In the genomic region with DNA sequence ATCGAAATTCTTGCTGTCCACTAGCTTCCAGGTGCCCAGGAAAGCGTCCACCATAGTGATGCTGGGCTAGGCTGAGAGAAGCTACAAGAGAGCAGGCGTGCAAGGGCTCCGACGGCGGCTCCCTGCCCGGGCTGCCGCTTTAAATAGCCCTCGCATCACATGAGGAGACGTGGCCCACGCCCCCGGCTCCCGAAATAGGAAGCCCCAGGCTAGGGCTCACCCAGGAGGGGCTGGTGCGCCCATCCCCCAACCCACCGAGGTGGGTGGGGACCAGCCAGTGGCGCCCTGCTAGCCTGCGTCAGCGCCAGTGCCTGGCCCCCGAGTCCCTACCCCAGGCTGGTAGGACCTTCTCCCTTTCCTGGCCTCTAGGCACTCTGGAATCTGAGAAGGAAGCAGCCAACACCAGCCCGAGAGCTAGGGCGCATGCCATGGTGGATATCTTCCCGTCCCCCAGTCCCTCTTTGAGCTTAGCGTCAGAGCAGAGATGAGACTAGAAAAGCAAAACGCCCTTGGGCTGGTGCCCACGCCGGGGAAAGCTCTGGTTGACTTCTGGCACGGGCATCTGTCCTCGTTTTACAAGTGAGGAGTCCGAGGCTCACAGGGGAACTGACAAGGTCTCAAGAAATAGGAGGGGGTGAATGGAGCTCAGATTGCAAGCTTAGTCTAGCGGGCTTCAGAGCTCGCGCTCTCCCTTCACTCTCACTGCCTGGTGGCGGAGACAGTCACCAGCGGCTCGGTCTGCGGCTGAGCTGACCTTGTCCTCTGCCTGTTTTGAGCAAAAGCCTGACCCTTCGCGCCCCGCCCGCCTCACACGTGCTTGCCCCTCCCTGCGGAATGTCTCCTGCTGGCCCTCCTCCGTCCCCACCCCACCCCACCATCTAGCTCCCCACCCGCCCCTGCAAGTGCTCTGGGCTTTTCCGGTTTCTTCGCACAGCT, we compare ENCODE assay signal across 8 cellular contexts. TPM values are rescaled to one million over a fixed set of nuclear protein-coding genes. Genes with fewer than 3 reads are reported as not detected.
DNase-seq lines count a peak whose midpoint lies in the region; ATAC-seq and TF ChIP-seq lines count a peak whose summit lies in the region.

A gene (minus strand): TSS at position 116 of the 936 bp plus-strand sequence. CDS start 62 bp downstream, at position 54.

- peaks cover 0 to 18% (median 0%) of the 10 kb centered on the region in 11 experiments; a peak in 2 of 22 replicates for H4K20me1 ChIP-seq in BLaER1 treated with 17β-estradiol and CSF1 and Interleukin-3, amounts not matched to agents 10 nM and 100 nM

- 1% methylated on average over 46 of the region's 46 CpGs for WGBS in ectodermal cell, 2 experiments

- H3K36me3 ChIP-seq in BLaER1 treated with 17β-estradiol and CSF1 and Interleukin-3, amounts not matched to agents 10 nM and 100 nM, result peaks cover 0 to 6% (median 0%) of the 10 kb centered on the region in 11 experiments; a peak in 4 of 22 replicates
- H3K36me3 ChIP-seq in ectodermal cell (ENCODE audit: control insufficient read depth, insufficient read depth, low read length), result no peaks in the 10 kb centered on the region

- peak within 1 kb of the TSS; percentile 42 to 67 (median 56) for H3K4me3 ChIP-seq in BLaER1 treated with 17β-estradiol and CSF1 and Interleukin-3, amounts not matched to agents 10 nM and 100 nM
- H3K4me3 ChIP-seq in HFF-Myc (replicated peaks; ENCODE audit: low read depth, low read length) (peak within 1 kb of the TSS; percentile 38), ectodermal cell (ENCODE audit: insufficient read depth, low read depth, low read length) (peak within 1 kb of the TSS; percentile 41)

- TF ChIP-seq CTCF in HFF-Myc (IDR thresholded peaks at IDR 0.05; ENCODE audit: low read depth, low read length, missing control alignments), result no peak

- H3K4me2 ChIP-seq in BLaER1 treated with 17β-estradiol and CSF1 and Interleukin-3, amounts not matched to agents 10 nM and 100 nM, result peak within 1 kb of the TSS; percentile 85 to 100 (median 97)

- no peaks in the 10 kb centered on the region for H3K9me3 ChIP-seq in BLaER1 treated with 17β-estradiol and CSF1 and Interleukin-3, amounts not matched to agents 10 nM and 100 nM (replicated peaks in 1 of 11)
- no peaks in the 10 kb centered on the region for H3K9me3 ChIP-seq in ectodermal cell (ENCODE audit: control insufficient read depth, low read length)

- H3K9ac ChIP-seq in BLaER1 treated with 17β-estradiol and CSF1 and Interleukin-3, amounts not matched to agents 10 nM and 100 nM, result peak within 1 kb of the TSS; percentile 45 to 74 (median 67)

- peak; percentile 47 for DNase-seq in HFF-Myc (ENCODE audit: extremely low read depth, low read depth)
- peak; percentile 47 for DNase-seq in T1000 (lab: John Stamatoyannopoulos, UW)
- peak; percentile 68 for DNase-seq in left lobe of liver (ENCODE audit: low spot score)
- DNase-seq in stimulated activated CD4-positive, alpha-beta T cell treated with anti-CD3 and anti-CD28 coated beads, Interleukin-15, amount 100 ng/mL, for 24 hours, result peak; percentile 30
- DNase-seq in NK-92 treated with Interleukin-12 subunit alpha and Interleukin-12 subunit beta, amount 100 ng/mL, for 24 hours (lab: John Stamatoyannopoulos, UW), result no peak

- H3K27me3 ChIP-seq in BLaER1 treated with 17β-estradiol and CSF1 and Interleukin-3, amounts not matched to agents 10 nM and 100 nM, result peaks cover 0 to 10% (median 0%) of the 10 kb centered on the region in 11 experiments; a peak in 4 of 22 replicates
- H3K27me3 ChIP-seq in ectodermal cell (ENCODE audit: control insufficient read depth, insufficient read depth, low read length, poor library complexity, severe bottlenecking), result peaks cover 10% of the 10 kb centered on the region

- ATAC-seq in left lobe of liver, result peak; percentile 79
- no peak for ATAC-seq in HG02840 (IDR thresholded peaks at IDR 0.05; ENCODE audit: low FRiP score, unreplicated experiment)

- peaks cover 18 to 38% (median 22%) of the 10 kb centered on the region in 10 experiments for H3K4me1 ChIP-seq in BLaER1 treated with 17β-estradiol and CSF1 and Interleukin-3, amounts not matched to agents 10 nM and 100 nM
- H3K4me1 ChIP-seq in ectodermal cell (ENCODE audit: control insufficient read depth, insufficient read depth, low read length), result peaks cover 20% of the 10 kb centered on the region

- peak within 1 kb of the TSS in 9 of 11 experiments; percentile 3 to 54 (median 43); a peak in 14 of 22 replicates for H3K27ac ChIP-seq in BLaER1 treated with 17β-estradiol and CSF1 and Interleukin-3, amounts not matched to agents 10 nM and 100 nM
- peak within 1 kb of the TSS; percentile 68 for H3K27ac ChIP-seq in ectodermal cell (ENCODE audit: insufficient read depth, low read depth, low read length, poor library complexity, severe bottlenecking)

RNA-seq across cellular contexts. Expression of the gene that starts here (rescaled TPM):
- 2.7 TPM for polyA plus RNA-seq in ectodermal cell (2013, experiment 1 of 4)
- polyA plus RNA-seq in ectodermal cell (2013, experiment 2 of 4), result 2.0 TPM
- 2.8 TPM for polyA plus RNA-seq in ectodermal cell (2013, experiment 3 of 4)
- 1.4 TPM for polyA plus RNA-seq in ectodermal cell (2013, experiment 4 of 4)
- 3.0 TPM for total RNA-seq in left lobe of liver
